13 cellular contexts compared by ENCODE assay signal in genomic region chr3:15345051-15345607, GRCh38. TPM values are rescaled to one million over a fixed set of nuclear protein-coding genes. Genes with fewer than 3 reads are reported as not detected.
DNase-seq lines count a peak whose midpoint lies in the region; ATAC-seq, FAIRE-seq and TF ChIP-seq lines count a peak whose summit lies in the region.
"Had no signal": no experiment of that assay in that cellular context is flagged by ENCODE, and none has a peak within 500 bp of the region (broad histone marks: within the 10 kb centered on the region; RNA-seq: fewer than 3 reads in every experiment).

No MANE protein-coding gene starts in this region.

- H3K4me3 Mint-ChIP-seq in nephron progenitor cell (no peak overlapping the region), mesothelial cell of epicardium (no peak overlapping the region)

- intact Hi-C loops in mucosa of descending colon (cut with DNase I, micrococcal nuclease), result no loop called here

- H3K9me3 Mint-ChIP-seq in nephron progenitor cell (peaks cover 9% of the 10 kb centered on the region), mesothelial cell of epicardium (peaks cover 11% of the 10 kb centered on the region)

- H3K27me3 Mint-ChIP-seq in nephron progenitor cell (ENCODE audit: low read depth, poor library complexity) (peaks cover 5% of the 10 kb centered on the region), mesothelial cell of epicardium (ENCODE audit: low read depth) (no peaks in the 10 kb centered on the region)

- H3K4me3 ChIP-seq in mucosa of descending colon, result no peak overlapping the region
- H3K4me3 ChIP-seq: gastroesophageal sphincter, upper lobe of left lung had no signal

- DNase-seq in NCI-H2107 treated with DMSO at 0.1 percent for 48 hours (lab: John Stamatoyannopoulos, UW; ENCODE audit: unreplicated experiment) (peak; percentile 76), mucosa of descending colon (no peak), nephron progenitor cell (no peak), mesothelial cell of epicardium (ENCODE audit: low spot score in 2 of 2, unreplicated experiment in 2 of 2) (no peak), RCC 7860 (ENCODE audit: low spot score) (no peak)
- no peak for DNase-seq in stimulated activated CD4-positive, alpha-beta T cell treated with anti-CD3 and anti-CD28 coated beads, Interleukin-2, amount 100 ng/mL, for 24 hours
- DNase-seq: GF-D8, retina, upper lobe of left lung had no signal

- peaks cover 5% of the 10 kb centered on the region for H3K4me1 Mint-ChIP-seq in nephron progenitor cell
- H3K4me1 Mint-ChIP-seq in mesothelial cell of epicardium, result peaks cover 11% of the 10 kb centered on the region

- H3K9me3 ChIP-seq in mucosa of descending colon, result no peaks in the 10 kb centered on the region
- H3K9me3 ChIP-seq: upper lobe of left lung had no signal

- no peaks in the 10 kb centered on the region for H3K36me3 ChIP-seq in mucosa of descending colon (ENCODE audit: low read depth)
- H3K36me3 ChIP-seq: gastroesophageal sphincter, upper lobe of left lung had no signal

- no peak for FAIRE-seq in RCC 7860 (lab: Jason Lieb, UNC)

- ATAC-seq in GM18508 (IDR thresholded peaks at IDR 0.05; ENCODE audit: insufficient read depth, unreplicated experiment) (peak; percentile 1), HG02763 (IDR thresholded peaks at IDR 0.05; ENCODE audit: unreplicated experiment) (peak; percentile 43), mucosa of descending colon (peak; percentile 48)
- ATAC-seq: gastroesophageal sphincter had no signal

- TF ChIP-seq CTCF in mucosa of descending colon (IDR thresholded peaks at IDR 0.05) (no peak), nephron progenitor cell (IDR thresholded peaks at IDR 0.05) (no peak), mesothelial cell of epicardium (IDR thresholded peaks at IDR 0.05; ENCODE audit: unreplicated experiment) (no peak)

- H3K27ac Mint-ChIP-seq in nephron progenitor cell (no peak overlapping the region), mesothelial cell of epicardium (no peak overlapping the region)
- H3K27ac Mint-ChIP-seq: T-helper 1 cell treated with Interleukin-12 subunit alpha and Interleukin-12 subunit beta and Interleukin-4 antibody, amounts not matched to agents 30 μg/mL and 1 μg/mL, for 36 hours had no signal

- H3K36me3 Mint-ChIP-seq in nephron progenitor cell (ENCODE audit: low read depth), result no peaks in the 10 kb centered on the region
- H3K36me3 Mint-ChIP-seq in mesothelial cell of epicardium, result no peaks in the 10 kb centered on the region

- no peaks in the 10 kb centered on the region for H3K4me1 ChIP-seq in mucosa of descending colon (ENCODE audit: low read depth)
- H3K4me1 ChIP-seq: gastroesophageal sphincter had no signal

RNA-seq across cellular contexts. Expression of gene SH3BP5, which starts 12.7 kb away (rescaled TPM):
- total RNA-seq in mucosa of descending colon, result 10 to 100 TPM in 2 of 3 donors, 1 to 10 TPM in 1; 5.9 to 20.8 (median 10.9) TPM
- 78.7 to 88.6 TPM (median 80.5 TPM) in 3 replicates for total RNA-seq in mesothelial cell of epicardium
